Comparison of ENCODE assay signal across 19 cellular contexts in genomic region chr2:232942831-232943230, GRCh38.
"Had no signal": no experiment of that assay in that cellular context is flagged by ENCODE, and none has a peak within 500 bp of the region (broad histone marks: within the 10 kb centered on the region; RNA-seq: fewer than 3 reads in every experiment).

No MANE protein-coding gene starts in this region.

- H3K27me3 Mint-ChIP-seq: activated naive CD4-positive, alpha-beta T cell treated with anti-CD3 and anti-CD28 coated beads, Interleukin-2, amount 50 U/mL, for 24 hours had no signal

- H3K4me1 Mint-ChIP-seq: activated naive CD4-positive, alpha-beta T cell treated with anti-CD3 and anti-CD28 coated beads, Interleukin-2, amount 50 U/mL, for 24 hours; WTC11 had no signal

- H3K4me3 ChIP-seq: adrenal gland, cardiac muscle cell, esophagus squamous epithelium, tibial nerve, vagina had no signal

- ATAC-seq: activated CD4-positive, alpha-beta T cell treated with anti-CD3 and anti-CD28 coated beads for 36 hours; effector memory CD8-positive, alpha-beta T cell; WTC11 had no signal

- H3K36me3 Mint-ChIP-seq: activated naive CD4-positive, alpha-beta T cell treated with anti-CD3 and anti-CD28 coated beads, Interleukin-2, amount 50 U/mL, for 24 hours had no signal

- H3K4me1 ChIP-seq: adrenal gland, esophagus squamous epithelium, tibial nerve, vagina had no signal

- DNase-seq: activated CD4-positive, alpha-beta T cell treated with anti-CD3 and anti-CD28 coated beads for 36 hours; activated CD4-positive, alpha-beta T cell treated with anti-CD3 and anti-CD28 coated beads, Interleukin-2, amount 50 U/mL, for 48 hours; activated gamma-delta T cell; adrenal gland; effector memory CD8-positive, alpha-beta T cell; esophagus squamous epithelium; foreskin fibroblast; mesendoderm; stimulated activated CD4-positive, alpha-beta T cell treated with anti-CD3 and anti-CD28 coated beads, Interleukin-12 subunit alpha, Interleukin-12 subunit beta, amount 100 ng/mL, for 4 hours; stimulated activated CD4-positive, alpha-beta T cell treated with anti-CD3 and anti-CD28 coated beads, Interleukin-1b, Interleukin-23, amount 100 ng/mL, for 48 hours; stimulated activated CD8-positive, alpha-beta memory T cell treated with anti-CD3 and anti-CD28 coated beads, Interleukin-4, amount 100 ng/mL, for 48 hours had no signal

- H3K27ac ChIP-seq: adrenal gland, cardiac muscle cell, esophagus squamous epithelium, tibial nerve, vagina had no signal

- H3K27ac Mint-ChIP-seq: activated CD4-positive, alpha-beta T cell treated with anti-CD3 and anti-CD28 coated beads for 36 hours; activated naive CD4-positive, alpha-beta T cell treated with anti-CD3 and anti-CD28 coated beads, Interleukin-2, amount 50 U/mL, for 24 hours; effector memory CD8-positive, alpha-beta T cell; nephron; stimulated activated naive CD8-positive, alpha-beta T cell treated with anti-CD3 and anti-CD28 coated beads, Interleukin-15, Interleukin-2, amounts not matched to agents 100 ng/mL and 50 ng/mL, for 24 hours; T-helper 2 cell treated with Interferon-gamma antibody and Interleukin-4, amounts not matched to agents 5 μg/mL and 100 μg/mL, for 36 hours; WTC11 had no signal

- H3K27me3 ChIP-seq: adrenal gland, cardiac muscle cell, esophagus squamous epithelium, tibial nerve, vagina had no signal

- H3K4me3 Mint-ChIP-seq: activated CD4-positive, alpha-beta T cell treated with anti-CD3 and anti-CD28 coated beads for 36 hours; activated naive CD4-positive, alpha-beta T cell treated with anti-CD3 and anti-CD28 coated beads, Interleukin-2, amount 50 U/mL, for 24 hours; effector memory CD8-positive, alpha-beta T cell; nephron; stimulated activated naive CD8-positive, alpha-beta T cell treated with anti-CD3 and anti-CD28 coated beads, Interleukin-15, Interleukin-2, amounts not matched to agents 100 ng/mL and 50 ng/mL, for 24 hours; T-helper 2 cell treated with Interferon-gamma antibody and Interleukin-4, amounts not matched to agents 5 μg/mL and 100 μg/mL, for 36 hours; WTC11 had no signal

- H3K9me3 ChIP-seq: adrenal gland, vagina had no signal

- H3K9me3 Mint-ChIP-seq: activated naive CD4-positive, alpha-beta T cell treated with anti-CD3 and anti-CD28 coated beads, Interleukin-2, amount 50 U/mL, for 24 hours; effector memory CD8-positive, alpha-beta T cell had no signal

- H3K36me3 ChIP-seq: adrenal gland, cardiac muscle cell, esophagus squamous epithelium, tibial nerve, vagina had no signal
